ENCODE assay signal across 23 cellular contexts in genomic region chr1:7578206-7578605, GRCh38.
"Had no signal": no experiment of that assay in that cellular context is flagged by ENCODE, and none has a peak within 500 bp of the region (broad histone marks: within the 10 kb centered on the region; RNA-seq: fewer than 3 reads in every experiment).

No MANE protein-coding gene starts in this region.

- H3K27ac Mint-ChIP-seq: activated CD8-positive, alpha-beta T cell treated with anti-CD3 and anti-CD28 coated beads, Interleukin-2, amount 10 ng/mL, durations not matched to agents 7 days and 5 days; activated T-helper 1 cell treated with anti-CD3 and anti-CD28 coated beads, Interleukin-12 subunit alpha, Interleukin-12 subunit beta, Interleukin-2, Interleukin-4 antibody, amounts not matched to agents 30 ng/mL and 10 ng/mL and 1 ng/mL, durations not matched to agents 14 hours and 24 hours and 36 hours; memory B cell; progenitor cell of endocrine pancreas; stimulated activated effector memory CD8-positive, alpha-beta T cell treated with anti-CD3 and anti-CD28 coated beads, Interleukin-12 subunit alpha, Interleukin-12 subunit beta, amount 100 ng/mL, for 72 hours; stimulated activated naive CD8-positive, alpha-beta T cell treated with anti-CD3 and anti-CD28 coated beads, Interleukin-15, amount 100 ng/mL, for 72 hours had no signal

- H3K27ac ChIP-seq: body of pancreas, cardiac muscle cell, tibial artery had no signal

- H3K4me1 Mint-ChIP-seq: memory B cell; neural crest cell; stimulated activated effector memory CD8-positive, alpha-beta T cell treated with anti-CD3 and anti-CD28 coated beads, Interleukin-12 subunit alpha, Interleukin-12 subunit beta, amount 100 ng/mL, for 72 hours; stimulated activated naive CD8-positive, alpha-beta T cell treated with anti-CD3 and anti-CD28 coated beads, Interleukin-15, amount 100 ng/mL, for 72 hours had no signal

- FAIRE-seq: TTC549, urothelium cell line had no signal

- H3K27me3 ChIP-seq: body of pancreas, cardiac muscle cell had no signal

- H3K4me3 ChIP-seq: body of pancreas, cardiac muscle cell, tibial artery had no signal

- H3K9me3 ChIP-seq: body of pancreas, tibial artery had no signal

- H3K4me3 Mint-ChIP-seq: activated CD8-positive, alpha-beta T cell treated with anti-CD3 and anti-CD28 coated beads, Interleukin-2, amount 10 ng/mL, durations not matched to agents 7 days and 5 days; activated T-helper 1 cell treated with anti-CD3 and anti-CD28 coated beads, Interleukin-12 subunit alpha, Interleukin-12 subunit beta, Interleukin-2, Interleukin-4 antibody, amounts not matched to agents 30 ng/mL and 10 ng/mL and 1 ng/mL, durations not matched to agents 14 hours and 24 hours and 36 hours; memory B cell; neural crest cell; stimulated activated effector memory CD8-positive, alpha-beta T cell treated with anti-CD3 and anti-CD28 coated beads, Interleukin-12 subunit alpha, Interleukin-12 subunit beta, amount 100 ng/mL, for 72 hours; stimulated activated naive CD8-positive, alpha-beta T cell treated with anti-CD3 and anti-CD28 coated beads, Interleukin-15, amount 100 ng/mL, for 72 hours had no signal

- DNase-seq: activated CD4-positive, alpha-beta T cell treated with anti-CD3 and anti-CD28 coated beads for 1 hour; activated CD4-positive, alpha-beta T cell treated with anti-CD3 and anti-CD28 coated beads, Interleukin-2, amount 50 U/mL, for 1 hour; activated CD8-positive, alpha-beta T cell treated with anti-CD3 and anti-CD28 coated beads, Interleukin-2, amount 10 ng/mL, durations not matched to agents 7 days and 5 days; activated naive CD4-positive, alpha-beta T cell; body of pancreas; dermis blood vessel endothelial cell; effector CD8-positive, alpha-beta T cell; erythroblast; foreskin fibroblast; left ventricle myocardium superior; retina; stimulated activated CD4-positive, alpha-beta T cell treated with anti-CD3 and anti-CD28 coated beads, Interleukin-1b, Interleukin-23, amount 100 ng/mL, for 48 hours; stimulated activated naive CD8-positive, alpha-beta T cell treated with anti-CD3 and anti-CD28 coated beads, Interleukin-15, amount 100 ng/mL, for 72 hours; T-helper 1 cell had no signal

- H3K27me3 Mint-ChIP-seq: progenitor cell of endocrine pancreas had no signal

- ATAC-seq: activated CD8-positive, alpha-beta T cell treated with anti-CD3 and anti-CD28 coated beads, Interleukin-2, amount 10 ng/mL, durations not matched to agents 7 days and 5 days; body of pancreas; left ventricle myocardium superior; stimulated activated effector memory CD8-positive, alpha-beta T cell treated with anti-CD3 and anti-CD28 coated beads, Interleukin-12 subunit alpha, Interleukin-12 subunit beta, amount 100 ng/mL, for 72 hours; stimulated activated naive CD8-positive, alpha-beta T cell treated with anti-CD3 and anti-CD28 coated beads, Interleukin-15, amount 100 ng/mL, for 72 hours had no signal

- H3K9me3 Mint-ChIP-seq: activated T-helper 1 cell treated with anti-CD3 and anti-CD28 coated beads, Interleukin-12 subunit alpha, Interleukin-12 subunit beta, Interleukin-2, Interleukin-4 antibody, amounts not matched to agents 30 ng/mL and 10 ng/mL and 1 ng/mL, durations not matched to agents 14 hours and 24 hours and 36 hours; neural crest cell; stimulated activated effector memory CD8-positive, alpha-beta T cell treated with anti-CD3 and anti-CD28 coated beads, Interleukin-12 subunit alpha, Interleukin-12 subunit beta, amount 100 ng/mL, for 72 hours; stimulated activated naive CD8-positive, alpha-beta T cell treated with anti-CD3 and anti-CD28 coated beads, Interleukin-15, amount 100 ng/mL, for 72 hours had no signal

- H3K36me3 ChIP-seq: cardiac muscle cell, tibial artery had no signal

- H3K36me3 Mint-ChIP-seq: memory B cell; stimulated activated effector memory CD8-positive, alpha-beta T cell treated with anti-CD3 and anti-CD28 coated beads, Interleukin-12 subunit alpha, Interleukin-12 subunit beta, amount 100 ng/mL, for 72 hours had no signal
